ENCODE assay signal across 26 cellular contexts in the genomic region with DNA sequence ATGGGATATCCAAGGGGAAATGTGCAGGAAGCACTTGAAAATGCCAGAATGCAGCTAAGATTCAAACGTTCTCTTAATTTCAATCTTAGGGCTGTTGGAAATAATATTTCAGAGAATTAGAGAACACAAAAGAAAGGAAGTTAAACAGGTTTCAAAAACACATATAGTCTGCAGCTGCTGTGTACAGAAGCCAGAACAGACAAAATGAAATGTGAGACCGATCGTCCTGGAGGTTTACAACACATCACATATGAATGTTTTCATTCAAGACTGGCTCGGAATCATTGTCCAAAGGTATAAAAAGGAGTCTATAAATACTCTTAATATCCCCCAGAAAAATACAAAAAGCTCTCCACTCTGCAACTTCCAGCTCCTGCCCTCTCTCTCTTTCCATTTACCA. TPM values are rescaled to one million over a fixed set of nuclear protein-coding genes. Genes with fewer than 3 reads are reported as not detected.
A peak's percentile ranks its signal among the peaks of the same experiment; 100 is the strongest.
DNase-seq lines count a peak whose midpoint lies in the region; ATAC-seq, FAIRE-seq and TF ChIP-seq lines count a peak whose summit lies in the region.
"Had no signal": no experiment of that assay in that cellular context is flagged by ENCODE, and none has a peak within 500 bp of the region (broad histone marks: within the 10 kb centered on the region; RNA-seq: fewer than 3 reads in every experiment).

No MANE protein-coding gene starts in this region.

- peaks cover 20% of the 10 kb centered on the region; the same call in 1 of the 2 replicates for H4K20me1 ChIP-seq in OCI-LY7 (ENCODE audit: insufficient read depth, low read length)

- POLR2A ChIA-PET in OCI-LY7 (lab: Charles Lee), result interaction anchor here (0.5 to 1.8 kb wide), 3 partner anchors 8 to 419 kb away, joined by 3 to 8 read pairs (median 4); no protein-coding TSS in a partner anchor

- H3K4me3 ChIP-seq in CD4-positive, CD25-positive, alpha-beta regulatory T cell (ENCODE audit: low read depth, low read length), result peak overlapping the region; percentile 64
- H3K4me3 ChIP-seq in OCI-LY7 (ENCODE audit: low read depth, low read length, poor library complexity, severe bottlenecking), result no peak overlapping the region
- H3K4me3 ChIP-seq in prostate gland, result peak overlapping the region in 1 of 2 donors; percentile 2
- H3K4me3 ChIP-seq in left lung, result no peak overlapping the region
- H3K4me3 ChIP-seq: ascending aorta, esophagus squamous epithelium, sigmoid colon, tibial artery had no signal

- H3K4me2 ChIP-seq in OCI-LY7 (ENCODE audit: low read length), result peak overlapping the region; percentile 16; the same call in 1 of the 2 replicates

- TF ChIP-seq POLR2A in GM12891 (IDR thresholded peaks at IDR 0.05; ENCODE audit: low read depth, low read length), result 0 out of 2 replicates have a peak, but pooled peaks have one; percentile 23
- TF ChIP-seq POLR2A in prostate gland (IDR thresholded peaks at IDR 0.05), result no peak

- ATAC-seq in CD4-positive, CD25-positive, alpha-beta regulatory T cell (ENCODE audit: low read depth in 2 of 2), result no peak
- ATAC-seq in left lung (no peak), HG03135 (IDR thresholded peaks at IDR 0.05; ENCODE audit: unreplicated experiment) (no peak), GM21515 (IDR thresholded peaks at IDR 0.05; ENCODE audit: unreplicated experiment) (no peak)
- ATAC-seq: HCT116; left cardiac atrium; natural killer cell treated with Interleukin-12 subunit alpha and Interleukin-12 subunit beta and Interleukin-15 and Interleukin-18, amount 100 ng/mL, for 72 hours; stimulated activated naive B cell treated with anti-CD40 and anti-IgM and Interleukin-4, amounts not matched to agents 10 μg/mL and 1 μg/mL and 100 μg/mL, for 72 hours had no signal

- BruUV-seq in OCI-LY7 (replicated peaks; lab: Mats Ljungman, UMichigan), result no TSS peak

- H3K4me1 ChIP-seq in CD4-positive, CD25-positive, alpha-beta regulatory T cell (ENCODE audit: control insufficient read depth, insufficient read depth, low read length, poor library complexity, severe bottlenecking), result peaks cover 99% of the 10 kb centered on the region
- H3K4me1 ChIP-seq in OCI-LY7 (ENCODE audit: insufficient read depth, low read length, poor library complexity, severe bottlenecking) (peaks cover 50% of the 10 kb centered on the region), prostate gland (replicated peaks) (peaks cover 28% of the 10 kb centered on the region), left lung (peaks cover 4 to 72% of the 10 kb centered on the region in 2 donors)
- H3K4me1 ChIP-seq: ascending aorta, parathyroid adenoma had no signal

- H3K79me2 ChIP-seq in OCI-LY7 (ENCODE audit: insufficient read depth, low read depth, low read length), result peaks cover 95% of the 10 kb centered on the region

- no peak overlapping the region for H2AFZ ChIP-seq in OCI-LY7 (ENCODE audit: low read length)
- H2AFZ ChIP-seq: parathyroid adenoma had no signal

- H3K4me3 Mint-ChIP-seq in CD4-positive, CD25-positive, alpha-beta regulatory T cell, result no peak overlapping the region
- H3K4me3 Mint-ChIP-seq: central memory CD8-positive, alpha-beta T cell; natural killer cell treated with Interleukin-12 subunit alpha and Interleukin-12 subunit beta and Interleukin-15 and Interleukin-18, amount 100 ng/mL, for 72 hours; stimulated activated naive B cell treated with anti-CD40 and anti-IgM and Interleukin-4, amounts not matched to agents 10 μg/mL and 1 μg/mL and 100 μg/mL, for 72 hours had no signal

- H3K36me3 ChIP-seq in CD4-positive, CD25-positive, alpha-beta regulatory T cell (ENCODE audit: control insufficient read depth, insufficient read depth, low read length), result peaks cover 8% of the 10 kb centered on the region
- peaks cover 11% of the 10 kb centered on the region for H3K36me3 ChIP-seq in OCI-LY7 (ENCODE audit: insufficient read depth, low read length)
- H3K36me3 ChIP-seq in prostate gland, result no peaks in the 10 kb centered on the region
- H3K36me3 ChIP-seq in left lung, result no peaks in the 10 kb centered on the region
- H3K36me3 ChIP-seq: ascending aorta, esophagus squamous epithelium, sigmoid colon, tibial artery had no signal

- H3K9me3 ChIP-seq in CD4-positive, CD25-positive, alpha-beta regulatory T cell (ENCODE audit: control insufficient read depth in 2 of 2, low read length in 2 of 2), result no peaks in the 10 kb centered on the region
- H3K9me3 ChIP-seq in OCI-LY7 (ENCODE audit: low read length), result no peaks in the 10 kb centered on the region
- H3K9me3 ChIP-seq in prostate gland, result no peaks in the 10 kb centered on the region
- H3K9me3 ChIP-seq in left lung, result no peaks in the 10 kb centered on the region
- H3K9me3 ChIP-seq: ascending aorta, esophagus squamous epithelium, sigmoid colon, tibial artery had no signal

- 17% methylated on average over 4 of the region's 4 CpGs for WGBS in prostate gland

- no peak overlapping the region for H3K27ac Mint-ChIP-seq in CD4-positive, CD25-positive, alpha-beta regulatory T cell
- H3K27ac Mint-ChIP-seq: natural killer cell treated with Interleukin-12 subunit alpha and Interleukin-12 subunit beta and Interleukin-15 and Interleukin-18, amount 100 ng/mL, for 72 hours; stimulated activated naive B cell treated with anti-CD40 and anti-IgM and Interleukin-4, amounts not matched to agents 10 μg/mL and 1 μg/mL and 100 μg/mL, for 72 hours had no signal

- H3K36me3 Mint-ChIP-seq in CD4-positive, CD25-positive, alpha-beta regulatory T cell, result peaks cover 18% of the 10 kb centered on the region
- H3K36me3 Mint-ChIP-seq: natural killer cell treated with Interleukin-12 subunit alpha and Interleukin-12 subunit beta and Interleukin-15 and Interleukin-18, amount 100 ng/mL, for 72 hours had no signal

- H3K27ac ChIP-seq in CD4-positive, CD25-positive, alpha-beta regulatory T cell (ENCODE audit: insufficient read depth, low read length, poor library complexity, severe bottlenecking), result peak overlapping the region; percentile 56
- H3K27ac ChIP-seq in OCI-LY7 (ENCODE audit: low read depth, low read length, poor library complexity, severe bottlenecking) (no peak overlapping the region), prostate gland (peak overlapping the region; percentile 73 to 77), left lung (no peak overlapping the region)
- H3K27ac ChIP-seq: ascending aorta, parathyroid adenoma, sigmoid colon, tibial artery had no signal

- no peaks in the 10 kb centered on the region for H3K27me3 Mint-ChIP-seq in CD4-positive, CD25-positive, alpha-beta regulatory T cell
- H3K27me3 Mint-ChIP-seq: central memory CD8-positive, alpha-beta T cell; natural killer cell treated with Interleukin-12 subunit alpha and Interleukin-12 subunit beta and Interleukin-15 and Interleukin-18, amount 100 ng/mL, for 72 hours; stimulated activated naive B cell treated with anti-CD40 and anti-IgM and Interleukin-4, amounts not matched to agents 10 μg/mL and 1 μg/mL and 100 μg/mL, for 72 hours had no signal

- intact Hi-C loops in OCI-LY7 (cut with micrococcal nuclease; ENCODE audit: unreplicated experiment) (no loop called here), prostate gland (cut with DNase I) (no loop called here), left lung (cut with DNase I) (no loop called here)

- no peaks in the 10 kb centered on the region for H3K27me3 ChIP-seq in CD4-positive, CD25-positive, alpha-beta regulatory T cell (ENCODE audit: control insufficient read depth, insufficient read depth, low read length)
- H3K27me3 ChIP-seq in prostate gland (replicated peaks; ENCODE audit: insufficient read depth) (no peaks in the 10 kb centered on the region), left lung (no peaks in the 10 kb centered on the region)
- H3K27me3 ChIP-seq: ascending aorta, esophagus squamous epithelium, sigmoid colon, tibial artery had no signal

- TF ChIP-seq CTCF in OCI-LY7 (conservative IDR thresholded peaks at IDR 0.05; ENCODE audit: low read length), result no peak
- no peak for TF ChIP-seq CTCF in prostate gland (IDR thresholded peaks at IDR 0.05)
- TF ChIP-seq CTCF in left lung (IDR thresholded peaks at IDR 0.05), result no peak

- CTCF ChIA-PET in OCI-LY7 (lab: Charles Lee; ENCODE audit: unreplicated experiment), result no interaction called here

- no peaks in the 10 kb centered on the region for H3K9me3 Mint-ChIP-seq in CD4-positive, CD25-positive, alpha-beta regulatory T cell
- H3K9me3 Mint-ChIP-seq: central memory CD8-positive, alpha-beta T cell; natural killer cell treated with Interleukin-12 subunit alpha and Interleukin-12 subunit beta and Interleukin-15 and Interleukin-18, amount 100 ng/mL, for 72 hours; stimulated activated naive B cell treated with anti-CD40 and anti-IgM and Interleukin-4, amounts not matched to agents 10 μg/mL and 1 μg/mL and 100 μg/mL, for 72 hours had no signal

- DNase-seq in CD4-positive, CD25-positive, alpha-beta regulatory T cell, result peak in 1 of 3 donors; percentile 40
- DNase-seq in GM12891 (ENCODE audit: insufficient read length, low spot score), result no peak
- DNase-seq in OCI-LY7 (ENCODE audit: low spot score), result no peak
- peak; percentile 49 for DNase-seq in prostate gland (ENCODE audit: low spot score)
- no peak for DNase-seq in left lung
- DNase-seq: activated CD4-positive, CD25-positive, alpha-beta regulatory T cell treated with anti-CD3 and anti-CD28 coated beads, Interleukin-2, amount 50 U/mL, for 72 hours; activated CD8-positive, alpha-beta memory T cell treated with anti-CD3 and anti-CD28 coated beads for 24 hours; activated naive CD4-positive, alpha-beta T cell treated with anti-CD3 and anti-CD28 coated beads, Interleukin-2, amount 50 U/mL, for 16 hours; activated T-cell treated with anti-CD3 and anti-CD28 coated beads, Interleukin-2, amount 50 U/mL, for 48 hours; DND-41; esophagus squamous epithelium; left cardiac atrium; NCI-H1436 treated with DMSO at 0.1 percent for 48 hours; NCI-H446; stimulated activated CD4-positive, alpha-beta T cell treated with anti-CD3 and anti-CD28 coated beads, Interleukin-1b, Interleukin-23, amount 100 ng/mL, for 48 hours; stimulated activated naive B cell treated with anti-CD40 and anti-IgM and Interleukin-4, amounts not matched to agents 10 μg/mL and 1 μg/mL and 100 μg/mL, for 72 hours; T1000; tibial artery had no signal

- peak; percentile 5 for FAIRE-seq in GM12891 (lab: Jason Lieb, UNC)

- H3K9me2 ChIP-seq in OCI-LY7 (ENCODE audit: insufficient read depth, low read length), result no peaks in the 10 kb centered on the region

- peaks cover 22 to 47% (median 33%) of the 10 kb centered on the region in 4 donors for H3K4me1 Mint-ChIP-seq in CD4-positive, CD25-positive, alpha-beta regulatory T cell

TF ChIP-seq in GM12891, 5 proteins besides CTCF, POLR2A, EP300 and RAD21:
- TF ChIP-seq TAF1 (IDR thresholded peaks at IDR 0.05; ENCODE audit: low read depth, low read length) (no peak), PAX5 (IDR thresholded peaks at IDR 0.05; ENCODE audit: insufficient read depth, low read length, severe bottlenecking) (no peak), SPI1 (IDR thresholded peaks at IDR 0.05; ENCODE audit: low read depth, low read length) (no peak), POU2F2 (IDR thresholded peaks at IDR 0.05; ENCODE audit: low read depth, low read length) (no peak), POLR2AphosphoS5 (IDR thresholded peaks at IDR 0.05; ENCODE audit: low read depth, low read length) (no peak)

RNA-seq across cellular contexts. Expression of gene CYTH1, which starts 14.3 kb away (rescaled TPM):
- total RNA-seq in CD4-positive, CD25-positive, alpha-beta regulatory T cell, result 487 TPM
- polyA plus RNA-seq in CD4-positive, CD25-positive, alpha-beta regulatory T cell, result 100 to 1,000 TPM; 202 to 214 (median 206) TPM
- polyA plus RNA-seq in GM12891 (2012; ENCODE audit: low read depth, missing spikeins), result 171 TPM
- total RNA-seq in OCI-LY7 (2014; rRNA removed; shearing (Covaris generic)), result 73.0 and 88.1 TPM in 2 replicates
- total RNA-seq in OCI-LY7 (2022) (148 and 156 TPM in 2 replicates), prostate gland (10 to 100 TPM; 65.2 to 73.9 TPM), left lung (10 to 100 TPM; 65.1 to 96.1 TPM)

Comparison
In these comparisons a context has a peak if more than half of its experiments do, and no peak if none do; other contexts are left out.
1. H3K27ac ChIP-seq: peak in CD4-positive, CD25-positive, alpha-beta regulatory T cell (single experiment) and prostate gland (2 of 2); none in OCI-LY7 (single experiment) and left lung (0 of 2).